In genomic region chr2:8625399-8626283, GRCh38 we compare ENCODE assay signal across 1 cellular context.
TF ChIP-seq lines count a peak whose summit lies in the region.

No MANE protein-coding gene starts in this region.

TF ChIP-seq in HepG2, 621 proteins besides CTCF, POLR2A, EP300 and RAD21 (continued from another document and continues in another):
- TF ChIP-seq ZNF142 (CRISPR knock-in tag; IDR thresholded peaks at IDR 0.05): 0 out of 2 replicates have a peak, but pooled peaks have one; percentile 67
- peak; percentile 87; the same call in 1 of the 2 replicates for TF ChIP-seq THAP8 (CRISPR knock-in tag; IDR thresholded peaks at IDR 0.05; ENCODE audit: borderline replicate concordance)
- TF ChIP-seq HNRNPLL (IDR thresholded peaks at IDR 0.05; ENCODE audit: low read depth, low read length, poor library complexity, severe bottlenecking): peak; percentile 41
- TF ChIP-seq RNF219 (CRISPR knock-in tag; IDR thresholded peaks at IDR 0.05): 0 out of 2 replicates have a peak, but pooled peaks have one; percentile 43
- no peak for TF ChIP-seq ZNF75D (CRISPR knock-in tag; IDR thresholded peaks at IDR 0.05; ENCODE audit: borderline replicate concordance)
- TF ChIP-seq CEBPZ (IDR thresholded peaks at IDR 0.05; ENCODE audit: low read length): no peak
- TF ChIP-seq ZHX2 (IDR thresholded peaks at IDR 0.05; ENCODE audit: low read depth): no peak; the same call in 1 of the 2 replicates
- no peak for TF ChIP-seq ZHX2 (CRISPR knock-in tag; IDR thresholded peaks at IDR 0.05; ENCODE audit: borderline replicate concordance)
- TF ChIP-seq SMAD1 (CRISPR knock-in tag; IDR thresholded peaks at IDR 0.05; ENCODE audit: borderline replicate concordance, low read depth): peak; percentile 60; the same call in 1 of the 2 replicates
- TF ChIP-seq ZNF451 (CRISPR knock-in tag; IDR thresholded peaks at IDR 0.05): no peak; the same call in 1 of the 2 replicates
- peak; percentile 82; the same call in 1 of the 2 replicates for TF ChIP-seq NR0B2 (CRISPR knock-in tag; IDR thresholded peaks at IDR 0.05)
- TF ChIP-seq SMAD3 (CRISPR knock-in tag; IDR thresholded peaks at IDR 0.05): peak; percentile 66; the same call in 1 of the 2 replicates
- TF ChIP-seq FUBP1 (CRISPR knock-in tag; IDR thresholded peaks at IDR 0.05; ENCODE audit: borderline replicate concordance): no peak
- no peak; the same call in 1 of the 2 replicates for TF ChIP-seq ZNF552 (CRISPR knock-in tag; IDR thresholded peaks at IDR 0.05; ENCODE audit: borderline replicate concordance)
- peak; percentile 93 for TF ChIP-seq MED1 (CRISPR knock-in tag; IDR thresholded peaks at IDR 0.05)
- peak; percentile 40 for TF ChIP-seq U2AF1 (optimal IDR thresholded peaks at IDR 0.05; ENCODE audit: low read depth, low read length)
- no peak; the same call in 1 of the 2 replicates for TF ChIP-seq LRRFIP1 (CRISPR knock-in tag; conservative IDR thresholded peaks at IDR 0.05)
- TF ChIP-seq HBP1 (CRISPR knock-in tag; IDR thresholded peaks at IDR 0.05; ENCODE audit: low read depth): peak; percentile 4; the same call in 1 of the 2 replicates
